Comparison of ENCODE assay signal across 11 cellular contexts in the genomic region with DNA sequence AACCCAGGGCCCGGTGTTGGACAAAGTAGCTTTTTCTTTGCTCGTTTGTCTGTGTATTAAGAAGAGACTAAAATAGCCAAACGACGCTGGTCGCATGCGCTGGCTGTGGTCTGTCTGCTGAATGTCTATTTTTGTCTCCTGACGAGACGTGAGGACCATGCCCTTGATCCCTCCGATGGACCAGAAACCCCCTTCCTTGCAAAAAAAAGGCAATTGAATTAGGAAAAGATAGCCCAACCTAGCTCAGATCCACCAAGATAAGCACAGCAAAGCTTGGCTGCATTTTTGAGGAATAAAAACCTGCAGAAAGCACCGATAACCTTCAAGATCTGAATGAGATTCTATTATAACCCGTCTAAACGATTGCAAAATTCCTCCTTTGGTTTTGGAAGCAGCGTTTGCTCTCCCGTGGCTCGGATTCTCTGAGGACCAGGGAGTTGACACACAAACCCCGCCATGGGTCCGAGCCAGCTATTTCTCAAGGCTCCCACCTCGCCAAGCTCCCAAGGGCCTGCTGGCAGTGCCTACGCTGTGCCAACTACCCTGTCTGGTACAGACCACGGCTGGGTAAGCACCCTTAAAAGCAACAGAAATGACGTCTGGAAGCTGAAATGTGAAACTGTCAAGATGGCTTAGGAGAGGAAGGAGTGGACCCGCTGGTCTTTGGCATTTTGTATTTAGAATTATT. TPM values are rescaled to one million over a fixed set of nuclear protein-coding genes. Genes with fewer than 3 reads are reported as not detected.
DNase-seq lines count a peak whose midpoint lies in the region; ATAC-seq, FAIRE-seq and TF ChIP-seq lines count a peak whose summit lies in the region.
"Had no signal": no experiment of that assay in that cellular context is flagged by ENCODE, and none has a peak within 500 bp of the region (broad histone marks: within the 10 kb centered on the region; RNA-seq: fewer than 3 reads in every experiment).

No MANE protein-coding gene starts in this region.

- WGBS in HepG2 (ENCODE audit: low lambda C conversion rate), result 28% methylated on average over 19 of the region's 22 CpGs
- 47 to 57% methylated on average over 22 of the region's 22 CpGs for WGBS in upper lobe of left lung, 2 donors

- H3K27me3 ChIP-seq in HepG2 (ENCODE audit: control insufficient read depth in 1 of 2, insufficient read depth in 2 of 2, low read length in 2 of 2) (no peaks in the 10 kb centered on the region; a peak in 1 of 5 replicates), upper lobe of left lung (no peaks in the 10 kb centered on the region)

- CTCF ChIA-PET in HepG2 (lab: Yijun Ruan, JAX; ENCODE audit: low intra/inter-chr PET ratio, low total read pairs), result no interaction called here

- peak overlapping the region; percentile 3 to 83 (median 44) for H3K4me3 Mint-ChIP-seq in brain
- H3K4me3 Mint-ChIP-seq: T-helper 1 cell treated with Interleukin-12 subunit alpha and Interleukin-12 subunit beta and Interleukin-4 antibody, amounts not matched to agents 30 μg/mL and 1 μg/mL, for 36 hours had no signal

- H3K36me3 ChIP-seq in HepG2 (replicated peaks in 1 of 2; ENCODE audit: control insufficient read depth in 1 of 2, insufficient read depth in 2 of 2, low read length in 2 of 2) (no peaks in the 10 kb centered on the region; a peak in 1 of 5 replicates), upper lobe of left lung (peaks cover 0 to 8% (median 2%) of the 10 kb centered on the region in 4 donors)

- no peak for TF ChIP-seq CTCF in brain (conservative IDR thresholded peaks at IDR 0.05)
- no peak for TF ChIP-seq CTCF in HepG2 (CRISPR knock-in tag; IDR thresholded peaks at IDR 0.05)
- no peak for TF ChIP-seq CTCF in upper lobe of left lung (IDR thresholded peaks at IDR 0.05)

- H4K20me1 ChIP-seq in HepG2 (ENCODE audit: insufficient read depth, low read length), result no peaks in the 10 kb centered on the region

- H3K27ac ChIP-seq in HepG2 (ENCODE audit: extremely low read length, insufficient read depth, low read length) (no peak overlapping the region), upper lobe of left lung (peak overlapping the region; percentile 37 to 75 (median 54))
- H3K27ac ChIP-seq: HL-60 had no signal

- no TSS peak for BruUV-seq in HepG2 (replicated peaks; lab: Mats Ljungman, UMichigan)

- no peaks in the 10 kb centered on the region for H3K9me3 Mint-ChIP-seq in brain
- H3K9me3 Mint-ChIP-seq: T-helper 1 cell treated with Interleukin-12 subunit alpha and Interleukin-12 subunit beta and Interleukin-4 antibody, amounts not matched to agents 30 μg/mL and 1 μg/mL, for 36 hours had no signal

- TF ChIP-seq POLR2A in HepG2 (IDR thresholded peaks at IDR 0.05; ENCODE audit: insufficient read depth in 1 of 2, low read depth in 2 of 2, low read length in 2 of 2) (no peak), upper lobe of left lung (IDR thresholded peaks at IDR 0.05) (no peak)

- ATAC-seq in HepG2 (no peak), upper lobe of left lung (ENCODE audit: low FRiP score in 2 of 2) (peak; percentile 42 to 71), GM21390 (IDR thresholded peaks at IDR 0.05; ENCODE audit: unreplicated experiment) (no peak)

- no peak overlapping the region for H2AFZ ChIP-seq in HepG2 (ENCODE audit: low read length)

- peak; percentile 32 to 61 for DNase-seq in NCI-H2081 (lab: John Stamatoyannopoulos, UW)
- DNase-seq in NCI-H2081 treated with DMSO at 0.1 percent for 48 hours (lab: John Stamatoyannopoulos, UW), result no peak
- DNase-seq in HepG2 (ENCODE audit: low spot score), result no peak
- DNase-seq in upper lobe of left lung, result peak in 1 of 2 donors; percentile 89
- no peak for DNase-seq in NCI-H524 treated with DMSO at 0.1 percent for 48 hours (lab: John Stamatoyannopoulos, UW)
- no peak for DNase-seq in NCI-H82 (lab: John Stamatoyannopoulos, UW)

- H3K27me3 Mint-ChIP-seq in brain, result no peaks in the 10 kb centered on the region

- no peak for TF ChIP-seq RAD21 in HepG2 (CRISPR knock-in tag; IDR thresholded peaks at IDR 0.05)

- no peaks in the 10 kb centered on the region for H3K79me2 ChIP-seq in HepG2 (ENCODE audit: insufficient read depth, low read length)

- H3K4me1 Mint-ChIP-seq in brain, result peaks cover 89% of the 10 kb centered on the region

- in situ Hi-C loops in HepG2 (cut with HindIII; ENCODE audit: extremely low pct_ligation_motif_present, low pct_unique_long_range_greater_than_20kb), result no loop called here

- H3K36me3 Mint-ChIP-seq in brain, result no peaks in the 10 kb centered on the region

- H3K4me3 ChIP-seq in HepG2 (replicated peaks in 1 of 3; ENCODE audit: insufficient read depth in 1 of 3, low read depth in 2 of 3, low read length in 3 of 3) (peak overlapping the region in 1 of 3 experiments; percentile 26; a peak in 1 of 6 replicates), upper lobe of left lung (peak overlapping the region in 3 of 4 donors; percentile 11 to 28 (median 11))

- no peak for FAIRE-seq in HepG2 (lab: Jason Lieb, UNC)
- FAIRE-seq: A204.1 had no signal

- H3K9ac ChIP-seq in HepG2 (ENCODE audit: insufficient read depth, low read depth, low read length), result peak overlapping the region; percentile 16; the same call in 1 of the 2 replicates

- POLR2A ChIA-PET in HepG2 (lab: Yijun Ruan, JAX), result interaction anchor here (2.5 to 3.7 kb wide), 2 partner anchors 9 to 16 kb away, joined by 6 to 29 read pairs; no protein-coding TSS in a partner anchor

- H3K4me2 ChIP-seq in HepG2 (ENCODE audit: low read depth, low read length), result peak overlapping the region; percentile 56

- TF ChIP-seq EP300 in HepG2 (IDR thresholded peaks at IDR 0.05; ENCODE audit: low read depth in 2 of 2, low read length in 2 of 2) (no peak), HepG2 (CRISPR knock-in tag; IDR thresholded peaks at IDR 0.05; ENCODE audit: borderline replicate concordance) (no peak), upper lobe of left lung (IDR thresholded peaks at IDR 0.05) (no peak)

- peaks cover 62% of the 10 kb centered on the region for H3K4me1 ChIP-seq in HepG2 (ENCODE audit: insufficient read depth, low read length)
- H3K4me1 ChIP-seq in upper lobe of left lung, result peaks cover 5 to 33% (median 15%) of the 10 kb centered on the region in 4 donors

- intact Hi-C loops in HepG2 (cut with micrococcal nuclease; ENCODE audit: unreplicated experiment), result no loop called here

- no peaks in the 10 kb centered on the region for H3K9me3 ChIP-seq in HepG2 (ENCODE audit: low read length)
- no peaks in the 10 kb centered on the region for H3K9me3 ChIP-seq in upper lobe of left lung

- peak overlapping the region; percentile 94 to 97 (median 96) for H3K27ac Mint-ChIP-seq in brain
- H3K27ac Mint-ChIP-seq: T-helper 1 cell treated with Interleukin-12 subunit alpha and Interleukin-12 subunit beta and Interleukin-4 antibody, amounts not matched to agents 30 μg/mL and 1 μg/mL, for 36 hours had no signal

RNA-seq across cellular contexts. Expression of a gene that starts 17.7 kb away (rescaled TPM):
- 48.7 TPM for polyA plus RNA-seq in brain (ENCODE audit: insufficient read depth, low read depth, low replicate concordance)
- 21.5 and 26.3 TPM in 2 replicates for total RNA-seq in HepG2 (2016; rRNA removed; fragmentation: Illumina TruSeq; extraction: Trizol)
- 11.5 and 11.7 TPM in 2 replicates for total RNA-seq in HepG2 (2016; cell fraction: cytosol; rRNA removed; fragmentation: Illumina TruSeq; extraction: Trizol; ENCODE audit: low read depth)
- total RNA-seq in HepG2 (2016; cell fraction: insoluble cytoplasmic fraction; rRNA removed; fragmentation: Illumina TruSeq; extraction: Trizol), result 19.4 and 28.8 TPM in 2 replicates
- total RNA-seq in HepG2 (2016; cell fraction: membrane; rRNA removed; fragmentation: Illumina TruSeq; extraction: Trizol), result 34.4 and 35.6 TPM in 2 replicates
- total RNA-seq in HepG2 (2016; cell fraction: nucleus; rRNA removed; fragmentation: Illumina TruSeq; extraction: Trizol), result 37.1 and 45.0 TPM in 2 replicates
- 50.0 and 80.3 TPM in 2 replicates for polyA plus RNA-seq in HepG2 (2011; rRNA removed)
- 48.3 and 72.3 TPM in 2 replicates for polyA plus RNA-seq in HepG2 (2011; cell fraction: cytosol; rRNA removed)
- 227 and 315 TPM in 2 replicates for polyA plus RNA-seq in HepG2 (2011; cell fraction: nucleus; rRNA removed)
- polyA plus RNA-seq in HepG2 (2012), result 90.1 and 104 TPM in 2 replicates
- 11.1 and 11.5 TPM in 2 replicates for polyA plus RNA-seq in HepG2 (2016; cell fraction: cytosol; fragmentation: Illumina TruSeq; extraction: Trizol; ENCODE audit: low read depth)
- 52.7 and 63.6 TPM in 2 replicates for polyA plus RNA-seq in HepG2 (2016; cell fraction: insoluble cytoplasmic fraction; fragmentation: Illumina TruSeq; extraction: Trizol; ENCODE audit: low read depth)
- 49.3 and 52.2 TPM in 2 replicates for polyA plus RNA-seq in HepG2 (2016; cell fraction: membrane; fragmentation: Illumina TruSeq; extraction: Trizol; ENCODE audit: low read depth)
- 138 and 141 TPM in 2 replicates for polyA plus RNA-seq in HepG2 (2016; cell fraction: nucleus; fragmentation: Illumina TruSeq; extraction: Trizol; ENCODE audit: insufficient read depth, low read depth)
- 4.5 and 192 TPM in 2 replicates for polyA minus RNA-seq in HepG2 (2011; rRNA and poly(A)+ RNA removed; ENCODE audit: low replicate concordance)
- polyA minus RNA-seq in HepG2 (2011; cell fraction: cytosol; rRNA and poly(A)+ RNA removed), result 91.4 and 94.8 TPM in 2 replicates
- polyA minus RNA-seq in HepG2 (2011; cell fraction: nucleus; rRNA and poly(A)+ RNA removed), result 41.0 and 47.5 TPM in 2 replicates
- 10 to 100 TPM; 16.5 to 69.6 (median 58.1) TPM for total RNA-seq in upper lobe of left lung

RNA-seq across cellular contexts. Expression of a gene that starts 55.3 kb away (rescaled TPM):
- polyA plus RNA-seq in brain (ENCODE audit: insufficient read depth, low read depth, low replicate concordance), result 18.0 TPM
- total RNA-seq in HepG2 (2016; rRNA removed; fragmentation: Illumina TruSeq; extraction: Trizol), result 2.5 and 3.0 TPM in 2 replicates
- total RNA-seq in HepG2 (2016; cell fraction: cytosol; rRNA removed; fragmentation: Illumina TruSeq; extraction: Trizol; ENCODE audit: low read depth), result 1.8 and 2.7 TPM in 2 replicates
- total RNA-seq in HepG2 (2016; cell fraction: insoluble cytoplasmic fraction; rRNA removed; fragmentation: Illumina TruSeq; extraction: Trizol), result 1.6 and 2.7 TPM in 2 replicates
- 3.0 and 4.1 TPM in 2 replicates for total RNA-seq in HepG2 (2016; cell fraction: membrane; rRNA removed; fragmentation: Illumina TruSeq; extraction: Trizol)
- 2.9 and 4.3 TPM in 2 replicates for total RNA-seq in HepG2 (2016; cell fraction: nucleus; rRNA removed; fragmentation: Illumina TruSeq; extraction: Trizol)
- 1.5 and 1.7 TPM in 2 replicates for polyA plus RNA-seq in HepG2 (2011; rRNA removed)
- 0.54 and 0.68 TPM in 2 replicates for polyA plus RNA-seq in HepG2 (2011; cell fraction: cytosol; rRNA removed)
- polyA plus RNA-seq in HepG2 (2011; cell fraction: nucleus; rRNA removed), result 4.0 and 6.8 TPM in 2 replicates
- 0.59 and 0.83 TPM in 2 replicates for polyA plus RNA-seq in HepG2 (2012)
- polyA plus RNA-seq in HepG2 (2016; cell fraction: cytosol; fragmentation: Illumina TruSeq; extraction: Trizol; ENCODE audit: low read depth), result 2.5 and 2.6 TPM in 2 replicates
- 2.2 and 3.8 TPM in 2 replicates for polyA plus RNA-seq in HepG2 (2016; cell fraction: insoluble cytoplasmic fraction; fragmentation: Illumina TruSeq; extraction: Trizol; ENCODE audit: low read depth)
- polyA plus RNA-seq in HepG2 (2016; cell fraction: membrane; fragmentation: Illumina TruSeq; extraction: Trizol; ENCODE audit: low read depth), result 3.3 and 3.7 TPM in 2 replicates
- 6.7 and 9.8 TPM in 2 replicates for polyA plus RNA-seq in HepG2 (2016; cell fraction: nucleus; fragmentation: Illumina TruSeq; extraction: Trizol; ENCODE audit: insufficient read depth, low read depth)
- polyA minus RNA-seq in HepG2 (2011; rRNA and poly(A)+ RNA removed; ENCODE audit: low replicate concordance), result 0.62 and 22.8 TPM in 2 replicates
- polyA minus RNA-seq in HepG2 (2011; cell fraction: cytosol; rRNA and poly(A)+ RNA removed), result 0.62 and 1.5 TPM in 2 replicates
- polyA minus RNA-seq in HepG2 (2011; cell fraction: nucleus; rRNA and poly(A)+ RNA removed), result 1.5 and 2.2 TPM in 2 replicates
- 10 to 100 TPM; 18.0 to 51.3 (median 23.9) TPM for total RNA-seq in upper lobe of left lung

RNA-seq across cellular contexts. Expression of a gene that starts 58.7 kb away (rescaled TPM):
- polyA plus RNA-seq in brain (ENCODE audit: insufficient read depth, low read depth, low replicate concordance) (49.3 TPM), HepG2 (2011; rRNA removed) (10.2 and 14.6 TPM in 2 replicates)
- total RNA-seq in HepG2 (2016; rRNA removed; fragmentation: Illumina TruSeq; extraction: Trizol) (16.7 and 20.3 TPM in 2 replicates), upper lobe of left lung (10 to 100 TPM; 23.9 to 68.3 (median 31.0) TPM)
- total RNA-seq in HepG2 (2016; cell fraction: cytosol; rRNA removed; fragmentation: Illumina TruSeq; extraction: Trizol; ENCODE audit: low read depth), result 3.4 and 3.6 TPM in 2 replicates
- total RNA-seq in HepG2 (2016; cell fraction: insoluble cytoplasmic fraction; rRNA removed; fragmentation: Illumina TruSeq; extraction: Trizol), result 13.2 and 21.6 TPM in 2 replicates
- 6.7 and 7.9 TPM in 2 replicates for total RNA-seq in HepG2 (2016; cell fraction: membrane; rRNA removed; fragmentation: Illumina TruSeq; extraction: Trizol)
- 18.7 and 21.1 TPM in 2 replicates for total RNA-seq in HepG2 (2016; cell fraction: nucleus; rRNA removed; fragmentation: Illumina TruSeq; extraction: Trizol)
- 5.0 and 10.7 TPM in 2 replicates for polyA plus RNA-seq in HepG2 (2011; cell fraction: cytosol; rRNA removed)
- 126 and 171 TPM in 2 replicates for polyA plus RNA-seq in HepG2 (2011; cell fraction: nucleus; rRNA removed)
- 10.2 and 14.9 TPM in 2 replicates for polyA plus RNA-seq in HepG2 (2012)
- polyA plus RNA-seq in HepG2 (2016; cell fraction: cytosol; fragmentation: Illumina TruSeq; extraction: Trizol; ENCODE audit: low read depth), result 1.2 and 1.3 TPM in 2 replicates
- 10.1 and 12.8 TPM in 2 replicates for polyA plus RNA-seq in HepG2 (2016; cell fraction: insoluble cytoplasmic fraction; fragmentation: Illumina TruSeq; extraction: Trizol; ENCODE audit: low read depth)
- 3.8 and 4.4 TPM in 2 replicates for polyA plus RNA-seq in HepG2 (2016; cell fraction: membrane; fragmentation: Illumina TruSeq; extraction: Trizol; ENCODE audit: low read depth)
- polyA plus RNA-seq in HepG2 (2016; cell fraction: nucleus; fragmentation: Illumina TruSeq; extraction: Trizol; ENCODE audit: insufficient read depth, low read depth), result 43.7 and 48.3 TPM in 2 replicates
- polyA minus RNA-seq in HepG2 (2011; rRNA and poly(A)+ RNA removed; ENCODE audit: low replicate concordance), result 16.2 and 23.5 TPM in 2 replicates
- 7.9 and 8.9 TPM in 2 replicates for polyA minus RNA-seq in HepG2 (2011; cell fraction: cytosol; rRNA and poly(A)+ RNA removed)
- 10.3 and 10.4 TPM in 2 replicates for polyA minus RNA-seq in HepG2 (2011; cell fraction: nucleus; rRNA and poly(A)+ RNA removed)

Comparison
In these comparisons a context has a peak if more than half of its experiments do, and no peak if none do; other contexts are left out.
1. DNase-seq: peak in NCI-H2081 (2 of 2); none in NCI-H2081 treated with DMSO at 0.1 percent for 48 hours (single experiment), HepG2 (single experiment), NCI-H524 treated with DMSO at 0.1 percent for 48 hours (single experiment) and NCI-H82 (single experiment).
2. ATAC-seq: peak in upper lobe of left lung (2 of 2); none in HepG2 (single experiment) and GM21390 (single experiment).